Comparison of ENCODE assay signal across 9 cellular contexts in genomic region chr12:53379389-53380103, GRCh38. TPM values are rescaled to one million over a fixed set of nuclear protein-coding genes. Genes with fewer than 3 reads are reported as not detected.
DNase-seq lines count a peak whose midpoint lies in the region; ATAC-seq and TF ChIP-seq lines count a peak whose summit lies in the region.
"Had no signal": no experiment of that assay in that cellular context is flagged by ENCODE, and none has a peak within 500 bp of the region (broad histone marks: within the 10 kb centered on the region; RNA-seq: fewer than 3 reads in every experiment).

No MANE protein-coding gene starts in this region.

- no peak for TF ChIP-seq CTCF in activated B cell treated with CpG ODN at 0.5 μM for 24 hours (IDR thresholded peaks at IDR 0.05)

- CTCF ChIA-PET in activated B cell treated with CpG ODN at 0.5 μM for 24 hours (lab: Charles Lee) = interaction anchor here (0.8 to 3.0 kb wide), 9 partner anchors 12 to 129 kb away, joined by 3 to 18 read pairs (median 5); partner anchors contain the start of gene AAAS

- DNase-seq in AG20443 (ENCODE audit: low spot score) = peak; percentile 93
- peak; percentile 100 for DNase-seq in NCI-H226
- peak; percentile 70 for DNase-seq in activated B cell treated with CpG ODN at 0.5 μM for 24 hours
- DNase-seq in cerebellum (ENCODE audit: low spot score) = peak; percentile 97
- peak; percentile 100 for DNase-seq in islet precursor cell
- DNase-seq in stimulated activated CD4-positive, alpha-beta T cell treated with anti-CD3 and anti-CD28 coated beads, Interleukin-12 subunit alpha, Interleukin-12 subunit beta, amount 100 ng/mL, for 4 hours = peak; percentile 97

- peak; percentile 61 for ATAC-seq in GM19025 (IDR thresholded peaks at IDR 0.05; ENCODE audit: low read depth, unreplicated experiment)
- ATAC-seq in HG03196 (IDR thresholded peaks at IDR 0.05; ENCODE audit: unreplicated experiment) = peak; percentile 72
- peak; percentile 72 for ATAC-seq in activated B cell treated with CpG ODN at 0.5 μM for 24 hours (ENCODE audit: low read depth)

- no peak overlapping the region for H3K27ac Mint-ChIP-seq in activated B cell treated with CpG ODN at 0.5 μM for 24 hours

- no peaks in the 10 kb centered on the region for H3K9me3 Mint-ChIP-seq in activated B cell treated with CpG ODN at 0.5 μM for 24 hours

- H3K4me3 Mint-ChIP-seq in activated B cell treated with CpG ODN at 0.5 μM for 24 hours = no peak overlapping the region

- peaks cover 37% of the 10 kb centered on the region for H3K4me1 Mint-ChIP-seq in activated B cell treated with CpG ODN at 0.5 μM for 24 hours

- POLR2A ChIA-PET in activated B cell treated with CpG ODN at 0.5 μM for 24 hours (lab: Charles Lee) = interaction anchor here (0.6 to 6.2 kb wide), 35 partner anchors 9 to 1328 kb away, joined by 3 to 45 read pairs (median 5); partner anchors contain the start of genes AAAS, ATP5MC2, CBX5 and CSAD

- peaks cover 34% of the 10 kb centered on the region for H3K36me3 Mint-ChIP-seq in activated B cell treated with CpG ODN at 0.5 μM for 24 hours (ENCODE audit: low read depth)

- intact Hi-C loops in activated B cell treated with CpG ODN at 0.5 μM for 24 hours (cut with micrococcal nuclease) = loop anchor here (1.0 to 5.0 kb wide), 10 partner anchors 13 to 348 kb away; partner anchors contain the start of genes ATF7, CALCOCO1, CSAD and MYG1

- no peaks in the 10 kb centered on the region for H3K27me3 Mint-ChIP-seq in activated B cell treated with CpG ODN at 0.5 μM for 24 hours

RNA-seq across cellular contexts. Expression of gene SP1, which starts 0.4 kb away (rescaled TPM):
- total RNA-seq in activated B cell treated with CpG ODN at 0.5 μM for 24 hours (99.2 and 102 TPM in 2 replicates), cerebellum (27.0 TPM)

RNA-seq across cellular contexts. Expression of gene SP7, which starts 43.4 kb away (rescaled TPM):
- not detected in 2 replicates for total RNA-seq in activated B cell treated with CpG ODN at 0.5 μM for 24 hours
- not detected for total RNA-seq in cerebellum
- total RNA-seq: activated CD8-positive, alpha-beta memory T cell treated with anti-CD3 and anti-CD28 coated beads for 36 hours had no signal

RNA-seq across cellular contexts. Expression of gene AMHR2, which starts 44.1 kb away (rescaled TPM):
- total RNA-seq in activated B cell treated with CpG ODN at 0.5 μM for 24 hours (not detected in 2 replicates), cerebellum (not detected)
- total RNA-seq: activated CD8-positive, alpha-beta memory T cell treated with anti-CD3 and anti-CD28 coated beads for 36 hours had no signal

RNA-seq across cellular contexts. Expression of gene AAAS, which starts 58.1 kb away (rescaled TPM):
- total RNA-seq in activated B cell treated with CpG ODN at 0.5 μM for 24 hours (57.3 and 72.1 TPM in 2 replicates), cerebellum (34.9 TPM)

Comparison
In these comparisons a context has a peak if more than half of its experiments do, and no peak if none do; other contexts are left out.
1. Peak in every context shown above with its lines: DNase-seq and ATAC-seq.